27 cellular contexts compared by ENCODE assay signal in the genomic region with DNA sequence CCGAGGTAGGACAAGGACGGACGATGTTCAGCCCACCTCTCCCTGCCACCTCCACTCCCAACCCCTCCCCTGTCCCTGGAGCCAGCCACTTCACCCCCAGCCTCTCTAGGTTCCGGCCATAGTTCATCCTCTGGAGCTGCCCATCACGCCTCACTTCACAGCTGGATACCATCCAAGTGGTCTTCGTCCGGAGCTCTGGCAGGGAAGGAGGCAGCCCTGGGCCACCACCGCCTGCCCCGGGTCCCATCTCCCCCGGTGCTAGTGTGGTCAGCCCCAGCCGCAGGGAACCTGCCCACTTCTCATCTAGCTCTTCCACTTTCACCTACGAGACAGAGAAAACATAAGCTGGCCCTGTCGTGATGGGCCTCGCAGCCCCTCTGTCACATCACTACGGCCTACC. TPM values are rescaled to one million over a fixed set of nuclear protein-coding genes. Genes with fewer than 3 reads are reported as not detected.
"Had no signal": no experiment of that assay in that cellular context is flagged by ENCODE, and none has a peak within 500 bp of the region (broad histone marks: within the 10 kb centered on the region; RNA-seq: fewer than 3 reads in every experiment).

No MANE protein-coding gene starts in this region.

- H3K27me3 ChIP-seq: brain microvascular endothelial cell, cardiac muscle cell, SJSA1 had no signal

- H3K4me3 ChIP-seq: cardiac muscle cell, SJSA1 had no signal

- H3K36me3 Mint-ChIP-seq: IgD-negative memory B cell had no signal

- H3K27ac Mint-ChIP-seq: activated B cell treated with CpG ODN at 0.5 μM for 24 hours; activated CD4-positive, alpha-beta T cell treated with anti-CD3 and anti-CD28 coated beads, Interleukin-2, amount 10 ng/mL, durations not matched to agents 24 days and 14 days; activated T-cell treated with anti-CD3 and anti-CD28 coated beads, Interleukin-2, amount 50 U/mL, for 72 hours; activated T-helper 2 cell treated with anti-CD3 and anti-CD28 coated beads, Interferon-gamma antibody, Interleukin-2, Interleukin-4, amounts not matched to agents 10 μg/mL and 5 μg/mL and 100 μg/mL, durations not matched to agents 14 hours and 24 hours and 36 hours had no signal

- H3K9me3 Mint-ChIP-seq: activated B cell treated with CpG ODN at 0.5 μM for 24 hours; activated CD4-positive, alpha-beta T cell treated with anti-CD3 and anti-CD28 coated beads, Interleukin-2, amount 10 ng/mL, durations not matched to agents 24 days and 14 days; activated T-cell treated with anti-CD3 and anti-CD28 coated beads, Interleukin-2, amount 50 U/mL, for 72 hours; activated T-helper 2 cell treated with anti-CD3 and anti-CD28 coated beads, Interferon-gamma antibody, Interleukin-2, Interleukin-4, amounts not matched to agents 10 μg/mL and 5 μg/mL and 100 μg/mL, durations not matched to agents 14 hours and 24 hours and 36 hours; IgD-negative memory B cell had no signal

- H3K9me3 ChIP-seq: SJSA1 had no signal

- ATAC-seq: activated T-cell treated with anti-CD3 and anti-CD28 coated beads, Interleukin-2, amount 50 U/mL, for 72 hours had no signal

- H3K27me3 Mint-ChIP-seq: activated B cell treated with CpG ODN at 0.5 μM for 24 hours; activated CD4-positive, alpha-beta T cell treated with anti-CD3 and anti-CD28 coated beads, Interleukin-2, amount 10 ng/mL, durations not matched to agents 24 days and 14 days; IgD-negative memory B cell had no signal

- H3K27ac ChIP-seq: brain microvascular endothelial cell, cardiac muscle cell, SJSA1 had no signal

- H3K4me3 Mint-ChIP-seq: activated B cell treated with CpG ODN at 0.5 μM for 24 hours; activated CD4-positive, alpha-beta T cell treated with anti-CD3 and anti-CD28 coated beads, Interleukin-2, amount 10 ng/mL, durations not matched to agents 24 days and 14 days; activated T-cell treated with anti-CD3 and anti-CD28 coated beads, Interleukin-2, amount 50 U/mL, for 72 hours had no signal

- DNase-seq: activated B cell treated with CpG ODN at 0.5 μM for 24 hours; activated CD4-positive, alpha-beta T cell treated with anti-CD3 and anti-CD28 coated beads for 1 hour; activated CD4-positive, alpha-beta T cell treated with anti-CD3 and anti-CD28 coated beads, Interleukin-2, amount 10 ng/mL, durations not matched to agents 24 days and 14 days; activated CD4-positive, alpha-beta T cell treated with anti-CD3 and anti-CD28 coated beads, Interleukin-2, amount 50 U/mL, for 48 hours; activated naive CD4-positive, alpha-beta T cell treated with anti-CD3 and anti-CD28 coated beads, Interleukin-2, amount 50 U/mL, for 16 hours; activated T-cell treated with anti-CD3 and anti-CD28 coated beads, Interleukin-2, amount 50 U/mL, for 72 hours; brain microvascular endothelial cell; cerebellar nuclear complex; KG1; NCI-H1048; NCI-H1417; NCI-H1930; NCI-H2107; NCI-H2171 treated with DMSO at 0.1 percent for 48 hours; NCI-H226; NCI-H510A; NCI-H526 treated with DMSO at 0.1 percent for 48 hours; NCI-H82; SHP77; T-helper 2 cell; T1000 had no signal

RNA-seq across cellular contexts. Expression of a gene that starts 14.9 kb away (rescaled TPM):
- total RNA-seq: LHCN-M2, M059J, SJSA1 had no signal

RNA-seq across cellular contexts. Expression of a gene that starts 27.0 kb away (rescaled TPM):
- total RNA-seq: LHCN-M2, SJSA1 had no signal
